ENCODE assay signal across 1 cellular context in genomic region chr12:118541945-118542344, GRCh38.
TF ChIP-seq lines count a peak whose summit lies in the region.

No MANE protein-coding gene starts in this region.

TF ChIP-seq in HEK293T, 16 proteins besides CTCF, POLR2A, EP300 and RAD21:
- TF ChIP-seq, protein P1, sequence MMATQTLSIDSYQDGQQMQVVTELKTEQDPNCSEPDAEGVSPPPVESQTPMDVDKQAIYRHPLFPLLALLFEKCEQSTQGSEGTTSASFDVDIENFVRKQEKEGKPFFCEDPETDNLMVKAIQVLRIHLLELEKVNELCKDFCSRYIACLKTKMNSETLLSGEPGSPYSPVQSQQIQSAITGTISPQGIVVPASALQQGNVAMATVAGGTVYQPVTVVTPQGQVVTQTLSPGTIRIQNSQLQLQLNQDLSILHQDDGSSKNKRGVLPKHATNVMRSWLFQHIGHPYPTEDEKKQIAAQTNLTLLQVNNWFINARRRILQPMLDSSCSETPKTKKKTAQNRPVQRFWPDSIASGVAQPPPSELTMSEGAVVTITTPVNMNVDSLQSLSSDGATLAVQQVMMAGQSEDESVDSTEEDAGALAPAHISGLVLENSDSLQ (IDR thresholded peaks at IDR 0.05), result no peak
